Comparison of ENCODE assay signal across 1 cellular context in genomic region chr3:149122716-149123578, GRCh38.
TF ChIP-seq lines count a peak whose summit lies in the region.

No MANE protein-coding gene starts in this region.

TF ChIP-seq in HepG2, 621 proteins besides CTCF, POLR2A, EP300 and RAD21:
- TF ChIP-seq ATF7 (IDR thresholded peaks at IDR 0.05) (peak; percentile 93), ATF7 (CRISPR knock-in tag; IDR thresholded peaks at IDR 0.05) (no peak), RXRA (CRISPR knock-in tag; IDR thresholded peaks at IDR 0.05) (no peak), ZNF30 (CRISPR knock-in tag; IDR thresholded peaks at IDR 0.05) (no peak), GATAD2A (CRISPR knock-in tag; IDR thresholded peaks at IDR 0.05) (peak; percentile 54), ZNF614 (CRISPR knock-in tag; IDR thresholded peaks at IDR 0.05; ENCODE audit: borderline replicate concordance) (no peak), KAT2B (IDR thresholded peaks at IDR 0.05; ENCODE audit: borderline replicate concordance, low read depth, low read length) (peak; percentile 94), ZHX1 (CRISPR knock-in tag; IDR thresholded peaks at IDR 0.05; ENCODE audit: low read depth) (no peak), CREB1 (IDR thresholded peaks at IDR 0.05) (peak; percentile 78), CREB1 (CRISPR knock-in tag; IDR thresholded peaks at IDR 0.05) (no peak), PAXIP1 (CRISPR knock-in tag; conservative IDR thresholded peaks at IDR 0.05) (peak; percentile 60; the same call in 1 of the 2 replicates), ONECUT2 (CRISPR knock-in tag; IDR thresholded peaks at IDR 0.05) (peak; percentile 64; the same call in 1 of the 2 replicates)
